Comparison of ENCODE assay signal across 8 cellular contexts in the genomic region with DNA sequence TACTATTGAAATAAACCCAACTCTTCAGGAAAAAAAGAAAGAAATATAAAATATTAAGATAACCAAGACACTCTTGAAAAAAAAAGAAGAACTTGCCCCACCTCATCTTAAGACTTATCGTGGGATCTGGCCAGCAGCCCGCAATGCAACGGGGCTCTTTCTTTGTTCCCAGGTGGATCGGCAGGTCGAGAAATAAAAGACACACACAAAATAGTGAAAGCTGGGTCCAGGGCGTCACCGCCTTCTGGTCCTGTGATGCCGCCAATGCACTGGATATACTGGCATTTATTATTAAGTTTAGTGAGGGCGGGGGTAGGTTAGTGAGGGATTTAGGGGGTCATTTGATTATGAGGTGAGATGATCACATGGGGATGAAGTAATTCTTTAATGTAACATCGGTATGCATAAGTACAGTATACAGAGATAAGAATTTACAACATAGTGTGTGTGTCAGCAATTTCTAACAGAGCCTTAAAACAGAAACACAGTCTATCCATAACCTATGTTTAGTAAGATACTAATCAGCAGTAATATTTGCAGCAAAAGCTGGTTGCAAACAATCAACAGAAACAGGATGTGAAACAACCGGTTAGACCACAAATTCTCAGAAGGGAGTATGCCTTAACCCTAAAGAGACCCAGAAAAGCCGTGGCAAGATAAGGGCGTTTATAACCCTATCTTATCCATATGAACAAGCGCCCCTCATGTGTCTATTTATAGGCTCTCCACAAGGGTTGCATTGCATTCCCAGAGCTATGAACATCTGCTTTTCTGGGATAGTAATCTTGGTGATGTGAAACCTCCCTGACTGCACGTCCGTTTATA. TPM values are rescaled to one million over a fixed set of nuclear protein-coding genes. Genes with fewer than 3 reads are reported as not detected.
DNase-seq lines count a peak whose midpoint lies in the region; ATAC-seq and TF ChIP-seq lines count a peak whose summit lies in the region.
"Not testable (repeated sequence)": the region's sequence is repeated elsewhere in the genome, so short reads cannot be mapped to it uniquely, and the experiment has no call there.

No MANE protein-coding gene starts in this region.

- peaks cover 36% of the 10 kb centered on the region for H3K4me1 ChIP-seq in DOHH2 (ENCODE audit: control insufficient read depth, low read length)
- H3K4me1 ChIP-seq in MM.1S (ENCODE audit: low read length) = peaks cover 11% of the 10 kb centered on the region
- peaks cover 30% of the 10 kb centered on the region for H3K4me1 ChIP-seq in suprapubic skin

- H3K9me3 Mint-ChIP-seq in activated CD8-positive, alpha-beta T cell treated with anti-CD3 and anti-CD28 coated beads for 36 hours; mesothelial cell of epicardium: not testable (repeated sequence)

- not testable (repeated sequence) for H3K27me3 ChIP-seq in DOHH2 (ENCODE audit: control insufficient read depth, low read length); MM.1S (replicated peaks; ENCODE audit: insufficient read depth, low read length); suprapubic skin

- H3K4me2 ChIP-seq in DOHH2 (ENCODE audit: low read length) (peak overlapping the region; percentile 56), MM.1S (ENCODE audit: low read depth, low read length) (peak overlapping the region; percentile 59)

- H2AFZ ChIP-seq in MM.1S (ENCODE audit: low read length) = not testable (repeated sequence)

- not testable (repeated sequence) for TF ChIP-seq CTCF in DOHH2 (IDR thresholded peaks at IDR 0.05; ENCODE audit: low read depth, low read length, poor library complexity, severe bottlenecking); MM.1S (IDR thresholded peaks at IDR 0.05; ENCODE audit: low read length); activated CD8-positive, alpha-beta T cell treated with anti-CD3 and anti-CD28 coated beads for 36 hours (IDR thresholded peaks at IDR 0.05); mesothelial cell of epicardium (IDR thresholded peaks at IDR 0.05; ENCODE audit: unreplicated experiment); suprapubic skin (IDR thresholded peaks at IDR 0.05)

- POLR2A ChIA-PET in activated CD8-positive, alpha-beta T cell treated with anti-CD3 and anti-CD28 coated beads for 36 hours (lab: Charles Lee) = interaction anchor here (0.8 to 3.5 kb wide), 5 partner anchors 8 to 24 kb away, joined by 3 to 27 read pairs (median 5); a partner anchor contains a TSS

- CTCF ChIA-PET in activated CD8-positive, alpha-beta T cell treated with anti-CD3 and anti-CD28 coated beads for 36 hours (lab: Charles Lee) = interaction anchor here (1.2 to 2.0 kb wide), 3 partner anchors 12 to 49 kb away, joined by 4 to 6 read pairs (median 4); a partner anchor contains a TSS

- DNase-seq in MM.1S (peak; percentile 81), RPMI8226 (peak; percentile 85)
- peak; percentile 27 for DNase-seq in activated CD8-positive, alpha-beta T cell treated with anti-CD3 and anti-CD28 coated beads for 36 hours
- DNase-seq in central memory CD4-positive, alpha-beta T cell = peak; percentile 60
- DNase-seq in mesothelial cell of epicardium (ENCODE audit: low spot score in 2 of 2, unreplicated experiment in 2 of 2); suprapubic skin (ENCODE audit: low spot score in 2 of 2): not testable (repeated sequence)

- WGBS in suprapubic skin = 42% methylated on average over 16 of the region's 16 CpGs

- peak overlapping the region; percentile 38 for H3K9ac ChIP-seq in MM.1S (ENCODE audit: low read length)

- peak overlapping the region; percentile 75 for H3K4me3 Mint-ChIP-seq in activated CD8-positive, alpha-beta T cell treated with anti-CD3 and anti-CD28 coated beads for 36 hours
- H3K4me3 Mint-ChIP-seq in mesothelial cell of epicardium = peak overlapping the region; percentile 1

- not testable (repeated sequence) for H3K36me3 ChIP-seq in DOHH2 (ENCODE audit: control insufficient read depth, low read length); MM.1S (replicated peaks; ENCODE audit: insufficient read depth, low read length); suprapubic skin

- not testable (repeated sequence) for H3K9me3 ChIP-seq in DOHH2 (ENCODE audit: control insufficient read depth, insufficient read depth, low read length); MM.1S (replicated peaks; ENCODE audit: insufficient read depth, low read length); suprapubic skin

- not testable (repeated sequence) for H3K79me2 ChIP-seq in DOHH2 (ENCODE audit: control insufficient read depth, low read length); MM.1S (ENCODE audit: low read length)

- H3K4me3 ChIP-seq in DOHH2 (ENCODE audit: low read length) = peak overlapping the region; percentile 34
- peak overlapping the region; percentile 42 for H3K4me3 ChIP-seq in MM.1S (ENCODE audit: low read length)
- peak overlapping the region; percentile 30 for H3K4me3 ChIP-seq in suprapubic skin

- ATAC-seq in HG02610 (IDR thresholded peaks at IDR 0.05; ENCODE audit: unreplicated experiment) = peak; percentile 8
- ATAC-seq in activated CD8-positive, alpha-beta T cell treated with anti-CD3 and anti-CD28 coated beads for 36 hours = not testable (repeated sequence)

- TF ChIP-seq POLR2A in suprapubic skin (IDR thresholded peaks at IDR 0.05) = not testable (repeated sequence)

- intact Hi-C loops in activated CD8-positive, alpha-beta T cell treated with anti-CD3 and anti-CD28 coated beads for 36 hours (cut with micrococcal nuclease) = not testable (repeated sequence)

- H3K9me2 ChIP-seq in DOHH2 (replicated peaks; ENCODE audit: control insufficient read depth, low read length); MM.1S (replicated peaks; ENCODE audit: insufficient read depth, low read length): not testable (repeated sequence)

- H3K36me3 Mint-ChIP-seq in activated CD8-positive, alpha-beta T cell treated with anti-CD3 and anti-CD28 coated beads for 36 hours (ENCODE audit: low read depth); mesothelial cell of epicardium: not testable (repeated sequence)

- peaks cover 66% of the 10 kb centered on the region for H3K4me1 Mint-ChIP-seq in activated CD8-positive, alpha-beta T cell treated with anti-CD3 and anti-CD28 coated beads for 36 hours (ENCODE audit: low read depth)
- peaks cover 12% of the 10 kb centered on the region for H3K4me1 Mint-ChIP-seq in mesothelial cell of epicardium

- not testable (repeated sequence) for H4K20me1 ChIP-seq in DOHH2 (ENCODE audit: control insufficient read depth, insufficient read depth, low read depth, low read length); MM.1S (ENCODE audit: insufficient read depth, low read length)

- not testable (repeated sequence) for TF ChIP-seq EP300 in suprapubic skin (IDR thresholded peaks at IDR 0.05)

- H3K27ac Mint-ChIP-seq in activated CD8-positive, alpha-beta T cell treated with anti-CD3 and anti-CD28 coated beads for 36 hours = peak overlapping the region; percentile 76
- peak overlapping the region; percentile 85 for H3K27ac Mint-ChIP-seq in mesothelial cell of epicardium

- not testable (repeated sequence) for H3K27me3 Mint-ChIP-seq in activated CD8-positive, alpha-beta T cell treated with anti-CD3 and anti-CD28 coated beads for 36 hours; mesothelial cell of epicardium (ENCODE audit: low read depth)

- H3K27ac ChIP-seq in DOHH2 (ENCODE audit: low read depth, low read length); suprapubic skin: not testable (repeated sequence)
- peak overlapping the region; percentile 74; the same call in 1 of the 2 replicates for H3K27ac ChIP-seq in MM.1S (ENCODE audit: low read length)

- H3F3A ChIP-seq in DOHH2 (ENCODE audit: control insufficient read depth, insufficient read depth) = not testable (repeated sequence)
- peaks cover 18% of the 10 kb centered on the region for H3F3A ChIP-seq in MM.1S (ENCODE audit: insufficient read depth, low read length)

RNA-seq across cellular contexts. Expression of a gene that starts 18.5 kb away (rescaled TPM):
- total RNA-seq in activated CD8-positive, alpha-beta T cell treated with anti-CD3 and anti-CD28 coated beads for 36 hours = 10 to 100 TPM; 13.8 to 16.3 TPM
- 12.0 to 16.5 TPM (median 16.0 TPM) in 3 replicates for total RNA-seq in mesothelial cell of epicardium
- 10 to 100 TPM; 16.0 to 25.1 (median 22.8) TPM for total RNA-seq in suprapubic skin

RNA-seq across cellular contexts. Expression of a gene that starts 18.8 kb away (rescaled TPM):
- total RNA-seq in activated CD8-positive, alpha-beta T cell treated with anti-CD3 and anti-CD28 coated beads for 36 hours = 10 to 100 TPM; 82.9 to 83.7 TPM
- total RNA-seq in mesothelial cell of epicardium = 96.6 to 97.6 TPM (median 97.5 TPM) in 3 replicates
- total RNA-seq in suprapubic skin = 10 to 100 TPM; 40.8 to 71.0 (median 52.5) TPM
